23 cellular contexts compared by ENCODE assay signal in genomic region chr10:56028299-56029132, GRCh38.
DNase-seq lines count a peak whose midpoint lies in the region; ATAC-seq and TF ChIP-seq lines count a peak whose summit lies in the region.
"Had no signal": no experiment of that assay in that cellular context is flagged by ENCODE, and none has a peak within 500 bp of the region (broad histone marks: within the 10 kb centered on the region; RNA-seq: fewer than 3 reads in every experiment).

No MANE protein-coding gene starts in this region.

- H3K36me3 Mint-ChIP-seq in activated T-helper 1 cell treated with anti-CD3 and anti-CD28 coated beads, Interleukin-12 subunit alpha, Interleukin-12 subunit beta, Interleukin-2, Interleukin-4 antibody, amounts not matched to agents 30 ng/mL and 10 ng/mL and 1 ng/mL, durations not matched to agents 14 hours and 24 hours and 36 hours (ENCODE audit: low read depth), result no peaks in the 10 kb centered on the region
- no peaks in the 10 kb centered on the region for H3K36me3 Mint-ChIP-seq in activated CD4-positive, alpha-beta T cell treated with anti-CD3 and anti-CD28 coated beads for 36 hours (ENCODE audit: low read depth)
- H3K36me3 Mint-ChIP-seq: IgD-negative memory B cell had no signal

- H3K27me3 ChIP-seq in cardiac muscle cell, result no peaks in the 10 kb centered on the region
- no peaks in the 10 kb centered on the region for H3K27me3 ChIP-seq in aorta (ENCODE audit: control insufficient read depth in 1 of 2, insufficient read depth in 2 of 2, low read length in 1 of 2)

- H3K9me3 ChIP-seq in cardiac muscle cell (ENCODE audit: low read depth) (no peaks in the 10 kb centered on the region), aorta (ENCODE audit: control insufficient read depth, low read length) (no peaks in the 10 kb centered on the region)

- no peak for TF ChIP-seq CTCF in cardiac muscle cell (IDR thresholded peaks at IDR 0.05; ENCODE audit: low read depth, low read length)

- H3K27ac Mint-ChIP-seq in activated T-helper 1 cell treated with anti-CD3 and anti-CD28 coated beads, Interleukin-12 subunit alpha, Interleukin-12 subunit beta, Interleukin-2, Interleukin-4 antibody, amounts not matched to agents 30 ng/mL and 10 ng/mL and 1 ng/mL, durations not matched to agents 14 hours and 24 hours and 36 hours, result no peak overlapping the region
- no peak overlapping the region for H3K27ac Mint-ChIP-seq in activated CD4-positive, alpha-beta T cell treated with anti-CD3 and anti-CD28 coated beads for 36 hours
- H3K27ac Mint-ChIP-seq: IgD-negative memory B cell had no signal

- no peaks in the 10 kb centered on the region for H3K4me1 Mint-ChIP-seq in activated T-helper 1 cell treated with anti-CD3 and anti-CD28 coated beads, Interleukin-12 subunit alpha, Interleukin-12 subunit beta, Interleukin-2, Interleukin-4 antibody, amounts not matched to agents 30 ng/mL and 10 ng/mL and 1 ng/mL, durations not matched to agents 14 hours and 24 hours and 36 hours (ENCODE audit: low read depth)
- H3K4me1 Mint-ChIP-seq in activated CD4-positive, alpha-beta T cell treated with anti-CD3 and anti-CD28 coated beads for 36 hours, result no peaks in the 10 kb centered on the region
- H3K4me1 Mint-ChIP-seq: H9, IgD-negative memory B cell had no signal

- H3K36me3 ChIP-seq in cardiac muscle cell (no peaks in the 10 kb centered on the region), aorta (ENCODE audit: control insufficient read depth in 1 of 2, insufficient read depth in 2 of 2, low read length in 1 of 2) (no peaks in the 10 kb centered on the region)

- POLR2A ChIA-PET in activated CD4-positive, alpha-beta T cell treated with anti-CD3 and anti-CD28 coated beads for 36 hours (lab: Charles Lee), result no interaction called here

- DNase-seq in cardiac muscle cell (ENCODE audit: low read depth in 1 of 2, low spot score in 1 of 2) (peak in 1 of 2 donors; percentile 53), cardiac septum (ENCODE audit: low spot score) (no peak), OCI-M1 (lab: John Stamatoyannopoulos, UW) (peak; percentile 24), left kidney (ENCODE audit: low read depth, low spot score) (peak; percentile 54), aorta (no peak)
- DNase-seq in activated T-helper 1 cell treated with anti-CD3 and anti-CD28 coated beads, Interleukin-12 subunit alpha, Interleukin-12 subunit beta, Interleukin-2, Interleukin-4 antibody, amounts not matched to agents 30 ng/mL and 10 ng/mL and 1 ng/mL, durations not matched to agents 14 hours and 24 hours and 36 hours (ENCODE audit: low spot score), result no peak
- DNase-seq in activated CD4-positive, alpha-beta T cell treated with anti-CD3 and anti-CD28 coated beads for 36 hours, result no peak
- DNase-seq: Calu3; DMS79 treated with DMSO at 0.1 percent for 48 hours; GM23248; H9; NCI-H1092 treated with DMSO at 0.1 percent for 48 hours; NCI-H1436 treated with DMSO at 0.1 percent for 48 hours; NCI-H1930; NCI-H2107; NCI-H446 treated with DMSO at 0.1 percent for 48 hours; NCI-H526; NCI-H82; NK-92 treated with Interleukin-12 subunit alpha and Interleukin-12 subunit beta, amount 100 ng/mL, for 24 hours; SHP77 treated with DMSO at 0.1 percent for 48 hours had no signal

- CTCF ChIA-PET in activated CD4-positive, alpha-beta T cell treated with anti-CD3 and anti-CD28 coated beads for 36 hours (lab: Charles Lee), result no interaction called here

- intact Hi-C loops in cardiac septum (cut with DNase I), result no loop called here
- intact Hi-C loops in aorta (cut with DNase I), result no loop called here
- intact Hi-C loops in activated T-helper 1 cell treated with anti-CD3 and anti-CD28 coated beads, Interleukin-12 subunit alpha, Interleukin-12 subunit beta, Interleukin-2, Interleukin-4 antibody, amounts not matched to agents 30 ng/mL and 10 ng/mL and 1 ng/mL, durations not matched to agents 14 hours and 24 hours and 36 hours (cut with micrococcal nuclease), result no loop called here
- intact Hi-C loops in activated CD4-positive, alpha-beta T cell treated with anti-CD3 and anti-CD28 coated beads for 36 hours (cut with DNase I, micrococcal nuclease), result no loop called here

- peaks cover 5% of the 10 kb centered on the region for H3K9me3 Mint-ChIP-seq in activated T-helper 1 cell treated with anti-CD3 and anti-CD28 coated beads, Interleukin-12 subunit alpha, Interleukin-12 subunit beta, Interleukin-2, Interleukin-4 antibody, amounts not matched to agents 30 ng/mL and 10 ng/mL and 1 ng/mL, durations not matched to agents 14 hours and 24 hours and 36 hours
- peaks cover 4% of the 10 kb centered on the region for H3K9me3 Mint-ChIP-seq in activated CD4-positive, alpha-beta T cell treated with anti-CD3 and anti-CD28 coated beads for 36 hours (ENCODE audit: low read depth)
- H3K9me3 Mint-ChIP-seq: H9 had no signal

- 41% methylated on average over 5 of the region's 5 CpGs for WGBS in aorta, 2 donors

- H3K4me1 ChIP-seq in cardiac muscle cell (ENCODE audit: low read depth) (peaks cover 21% of the 10 kb centered on the region), aorta (ENCODE audit: control insufficient read depth in 1 of 2, insufficient read depth in 2 of 2, low read length in 2 of 2) (no peaks in the 10 kb centered on the region)

- H3K4me3 ChIP-seq in cardiac muscle cell, result no peak overlapping the region
- H3K4me3 ChIP-seq in aorta (ENCODE audit: low read length in 2 of 2), result no peak overlapping the region
- H3K4me3 ChIP-seq: GM23248 had no signal

- H3K4me3 Mint-ChIP-seq in activated T-helper 1 cell treated with anti-CD3 and anti-CD28 coated beads, Interleukin-12 subunit alpha, Interleukin-12 subunit beta, Interleukin-2, Interleukin-4 antibody, amounts not matched to agents 30 ng/mL and 10 ng/mL and 1 ng/mL, durations not matched to agents 14 hours and 24 hours and 36 hours, result no peak overlapping the region
- H3K4me3 Mint-ChIP-seq in activated CD4-positive, alpha-beta T cell treated with anti-CD3 and anti-CD28 coated beads for 36 hours, result no peak overlapping the region
- H3K4me3 Mint-ChIP-seq: H9, IgD-negative memory B cell had no signal

- H3K27me3 Mint-ChIP-seq in activated T-helper 1 cell treated with anti-CD3 and anti-CD28 coated beads, Interleukin-12 subunit alpha, Interleukin-12 subunit beta, Interleukin-2, Interleukin-4 antibody, amounts not matched to agents 30 ng/mL and 10 ng/mL and 1 ng/mL, durations not matched to agents 14 hours and 24 hours and 36 hours (ENCODE audit: insufficient read depth), result no peaks in the 10 kb centered on the region
- H3K27me3 Mint-ChIP-seq in activated CD4-positive, alpha-beta T cell treated with anti-CD3 and anti-CD28 coated beads for 36 hours, result no peaks in the 10 kb centered on the region
- H3K27me3 Mint-ChIP-seq: IgD-negative memory B cell had no signal

- H3K27ac ChIP-seq in cardiac muscle cell (peak overlapping the region; percentile 66), aorta (ENCODE audit: low read depth in 1 of 2, low read length in 2 of 2) (no peak overlapping the region)
- H3K27ac ChIP-seq: GM23248, KMS-11 had no signal

- no peak for ATAC-seq in aorta (ENCODE audit: low FRiP score)
- ATAC-seq in activated CD4-positive, alpha-beta T cell treated with anti-CD3 and anti-CD28 coated beads for 36 hours, result no peak
- ATAC-seq: Panc1 had no signal

Comparison
In these comparisons a context has a peak if more than half of its experiments do, and no peak if none do; other contexts are left out.
1. DNase-seq: peak in OCI-M1 (single experiment) and left kidney (single experiment); none in cardiac septum (single experiment), aorta (0 of 2), activated T-helper 1 cell treated with anti-CD3 and anti-CD28 coated beads, Interleukin-12 subunit alpha, Interleukin-12 subunit beta, Interleukin-2, Interleukin-4 antibody, amounts not matched to agents 30 ng/mL and 10 ng/mL and 1 ng/mL, durations not matched to agents 14 hours and 24 hours and 36 hours (single experiment) and activated CD4-positive, alpha-beta T cell treated with anti-CD3 and anti-CD28 coated beads for 36 hours (single experiment).